21 cellular contexts compared by ENCODE assay signal in genomic region chr1:203176744-203177460, GRCh38. TPM values are rescaled to one million over a fixed set of nuclear protein-coding genes. Genes with fewer than 3 reads are reported as not detected.
DNase-seq lines count a peak whose midpoint lies in the region; FAIRE-seq and TF ChIP-seq lines count a peak whose summit lies in the region.
"Had no signal": no experiment of that assay in that cellular context is flagged by ENCODE, and none has a peak within 500 bp of the region (broad histone marks: within the 10 kb centered on the region; RNA-seq: fewer than 3 reads in every experiment).

No MANE protein-coding gene starts in this region.

- POLR2A ChIA-PET in H1 (lab: Charles Lee; ENCODE audit: partially characterized antibody): no interaction called here

- peak in 1 of 2 experiments; percentile 25; a peak in 1 of 4 replicates for TF ChIP-seq RAD21 in H1 (IDR thresholded peaks at IDR 0.05 in 1 of 2, conservative IDR thresholded peaks at IDR 0.05 in 1 of 2; ENCODE audit: low read depth in 2 of 2, low read length in 2 of 2)

- H2AFZ ChIP-seq in H1 (ENCODE audit: low read length): no peak overlapping the region

- no peaks in the 10 kb centered on the region for H3K79me1 ChIP-seq in H1 (ENCODE audit: low read depth, low read length)

- no peak overlapping the region for H3K4ac ChIP-seq in H1 (replicated peaks; ENCODE audit: insufficient read length, low read depth, low read length)

- H3K27me3 ChIP-seq in BLaER1 (no peaks in the 10 kb centered on the region), HUES48 (ENCODE audit: control insufficient read depth, insufficient read depth, low read length) (no peaks in the 10 kb centered on the region), H1 (replicated peaks in 1 of 4; ENCODE audit: control insufficient read depth in 3 of 4, extremely low read depth in 1 of 4, insufficient read depth in 3 of 4, low read length in 3 of 4) (no peaks in the 10 kb centered on the region), neutrophil (no peaks in the 10 kb centered on the region)

- no peak overlapping the region for H2BK20ac ChIP-seq in H1 (ENCODE audit: low read length)

- no peak overlapping the region for H3K14ac ChIP-seq in H1 (ENCODE audit: insufficient read length)

- H2BK12ac ChIP-seq in H1 (ENCODE audit: low read depth, low read length): no peak overlapping the region

- H3K4me2 ChIP-seq in BLaER1 (peak overlapping the region; percentile 91), H1 (ENCODE audit: insufficient read depth in 1 of 2, low read depth in 2 of 2, low read length in 2 of 2) (no peak overlapping the region)

- no peak for DNase-seq in H1 (ENCODE audit: low read depth in 1 of 2, low spot score in 2 of 2)
- DNase-seq in NCI-H2196 (lab: John Stamatoyannopoulos, UW; ENCODE audit: unreplicated experiment): no peak
- DNase-seq in caudate nucleus (lab: John Stamatoyannopoulos, UW): no peak
- no peak for DNase-seq in activated naive CD4-positive, alpha-beta T cell (lab: John Stamatoyannopoulos, UW)
- DNase-seq: activated B cell treated with CpG ODN at 0.5 μM for 24 hours; activated CD4-positive, alpha-beta memory T cell treated with anti-CD3 and anti-CD28 coated beads, Interleukin-2, amount 10 ng/mL, durations not matched to agents 7 days and 5 days; CD4-positive, alpha-beta T cell; effector memory CD4-positive, alpha-beta T cell; naive thymus-derived CD8-positive, alpha-beta T cell; NCI-H146; NCI-H774; stimulated activated naive CD4-positive, alpha-beta T cell treated with Interleukin-2 at 50 U/mL for 16 hours had no signal

- H2BK120ac ChIP-seq in H1 (replicated peaks; ENCODE audit: low read depth, low read length): no peak overlapping the region

- H3K9ac ChIP-seq in BLaER1: peak overlapping the region; percentile 85
- H3K9ac ChIP-seq in HUES48 (ENCODE audit: low read depth, low read length): no peak overlapping the region
- no peak overlapping the region for H3K9ac ChIP-seq in H1 (replicated peaks in 1 of 4; ENCODE audit: extremely low read depth in 1 of 4, low read depth in 3 of 4, low read length in 3 of 4)

- H3K36me3 ChIP-seq in BLaER1 (peaks cover 1% of the 10 kb centered on the region; the same call in 1 of the 2 replicates), HUES48 (ENCODE audit: control insufficient read depth, insufficient read depth, low read length) (no peaks in the 10 kb centered on the region), H1 (ENCODE audit: control insufficient read depth in 2 of 4, insufficient read depth in 4 of 4, low read length in 3 of 4) (no peaks in the 10 kb centered on the region), neutrophil (peaks cover 51% of the 10 kb centered on the region)
- H3K36me3 ChIP-seq: esophagus muscularis mucosa had no signal

- peaks cover 100% of the 10 kb centered on the region for H3K4me1 ChIP-seq in BLaER1
- peaks cover 4% of the 10 kb centered on the region; the same call in 1 of the 2 replicates for H3K4me1 ChIP-seq in HUES48 (ENCODE audit: control insufficient read depth, insufficient read depth, low read length)
- peaks cover 0 to 7% (median 3%) of the 10 kb centered on the region in 4 experiments; a peak in 4 of 7 replicates for H3K4me1 ChIP-seq in H1 (replicated peaks in 1 of 4; ENCODE audit: control insufficient read depth in 3 of 4, insufficient read depth in 4 of 4, low read length in 3 of 4)
- H3K4me1 ChIP-seq in neutrophil (ENCODE audit: control insufficient read depth in 1 of 2, insufficient read depth in 1 of 2, low read depth in 1 of 2, low read length in 1 of 2): peaks cover 29 to 33% of the 10 kb centered on the region in 2 experiments

- no peak for TF ChIP-seq POLR2A in H1 (IDR thresholded peaks at IDR 0.05; ENCODE audit: control extremely low read depth in 1 of 2, low read depth in 2 of 2, low read length in 2 of 2)

- WGBS in H1 (ENCODE audit: extremely low coverage in 1 of 2, insufficient coverage in 1 of 2, insufficient read length in 1 of 2, insufficient replicate concordance in 2 of 2, low coverage in 1 of 2, low lambda C conversion rate in 2 of 2, missing lambda C conversion rate in 1 of 2), 2 experiments: 85% methylated on average over 9 of the region's 9 CpGs; no CpG with 5 or more reads in 1 of the 2 experiments

- no peak for TF ChIP-seq EP300 in H1 (IDR thresholded peaks at IDR 0.05; ENCODE audit: borderline replicate concordance in 1 of 2, low read depth in 2 of 2, low read length in 2 of 2)

- no peak for FAIRE-seq in H1 (lab: Jason Lieb, UNC)
- FAIRE-seq: GM12891 had no signal

- H2BK15ac ChIP-seq in H1 (ENCODE audit: low read length): no peak overlapping the region

- H2BK5ac ChIP-seq in H1 (ENCODE audit: low read depth, low read length): no peak overlapping the region

- H3K27ac ChIP-seq in BLaER1 (peak overlapping the region; percentile 95), HUES48 (ENCODE audit: low read depth, low read length) (peak overlapping the region; percentile 95), H1 (ENCODE audit: low read depth, low read length) (no peak overlapping the region), neutrophil (peak overlapping the region; percentile 95), caudate nucleus (ENCODE audit: low read depth, low read length) (no peak overlapping the region)
- H3K27ac ChIP-seq: esophagus muscularis mucosa had no signal

- TF ChIP-seq CTCF in H1 (IDR thresholded peaks at IDR 0.05; ENCODE audit: control extremely low read depth in 1 of 3, insufficient read depth in 1 of 3, low read depth in 1 of 3, low read length in 3 of 3) (peak in 2 of 3 experiments; percentile 11 to 14; a peak in 1 of 4 replicates), neutrophil (IDR thresholded peaks at IDR 0.05) (no peak)

- no peak overlapping the region for H2AK5ac ChIP-seq in H1 (ENCODE audit: low read depth, low read length)

- H4K20me1 ChIP-seq in BLaER1 (peaks cover 1% of the 10 kb centered on the region; the same call in 1 of the 2 replicates), H1 (replicated peaks in 1 of 2; ENCODE audit: control insufficient read depth in 1 of 2, insufficient read depth in 2 of 2, low read length in 2 of 2) (no peaks in the 10 kb centered on the region)

- CTCF ChIA-PET in H1 (lab: Charles Lee; ENCODE audit: partially characterized antibody): interaction anchor here (0.6 to 12.8 kb wide), 20 partner anchors 7 to 142 kb away, joined by 3 to 140 read pairs (median 6); partner anchors contain the start of genes ADORA1 and CHI3L1

- H4K91ac ChIP-seq in H1 (replicated peaks; ENCODE audit: insufficient read length, low read length): no peak overlapping the region

- H4K8ac ChIP-seq in H1 (ENCODE audit: extremely low read depth, insufficient read depth, low read length): no peak overlapping the region

- H3K9me3 ChIP-seq in BLaER1 (no peaks in the 10 kb centered on the region), HUES48 (ENCODE audit: control insufficient read depth, insufficient read depth, low read length) (no peaks in the 10 kb centered on the region), H1 (ENCODE audit: insufficient read depth in 2 of 2, low read depth in 1 of 2, low read length in 1 of 2) (no peaks in the 10 kb centered on the region), neutrophil (no peaks in the 10 kb centered on the region)
- H3K9me3 ChIP-seq: esophagus muscularis mucosa had no signal

- no peaks in the 10 kb centered on the region for H3K79me2 ChIP-seq in H1 (ENCODE audit: control insufficient read depth in 1 of 2, insufficient read depth in 2 of 2, low read length in 2 of 2)

- no peak overlapping the region for H3K18ac ChIP-seq in H1 (ENCODE audit: extremely low read depth, low read length)

- H3K23ac ChIP-seq in H1 (ENCODE audit: insufficient read length): no peak overlapping the region

- no peak overlapping the region for H4K5ac ChIP-seq in H1 (ENCODE audit: insufficient read length, low read depth, low read length)

- H3K23me2 ChIP-seq in H1 (ENCODE audit: low read depth, low read length): no peaks in the 10 kb centered on the region

- H3K4me3 ChIP-seq in BLaER1 (peak overlapping the region; percentile 68), HUES48 (ENCODE audit: low read depth, low read length) (no peak overlapping the region), H1 (ENCODE audit: extremely low read depth in 1 of 4, insufficient read depth in 2 of 4, low read depth in 3 of 4, low read length in 4 of 4) (no peak overlapping the region), neutrophil (ENCODE audit: low read depth in 1 of 2, low read length in 1 of 2) (no peak overlapping the region)
- H3K4me3 ChIP-seq: esophagus muscularis mucosa had no signal

- no peak overlapping the region for H3K56ac ChIP-seq in H1 (replicated peaks; ENCODE audit: insufficient read length, low read depth, low read length)

RNA-seq across cellular contexts. Expression of gene MYBPH, which starts 1.3 kb away (rescaled TPM):
- not detected in 2 replicates for total RNA-seq in H1 (2021; fragmentation: NEBNext Ultra II Directional; extraction: Animal tissue kit (Norgen Biotek cat#: 25700))
- polyA plus RNA-seq in H1 (2011; rRNA removed): not detected in 2 replicates
- not detected for polyA plus RNA-seq in H1 (2011; cell fraction: cytosol; rRNA removed)
- not detected for polyA plus RNA-seq in H1 (2011; cell fraction: nucleus; rRNA removed)
- polyA plus RNA-seq in H1 (2012, experiment 1 of 2): not detected in 4 replicates
- not detected for polyA plus RNA-seq in H1 (2012, experiment 2 of 2)
- not detected for polyA plus RNA-seq in H1 (2013, experiment 1 of 2)
- not detected for polyA plus RNA-seq in H1 (2013, experiment 2 of 2)
- not detected in 2 replicates for polyA minus RNA-seq in H1 (2011; rRNA and poly(A)+ RNA removed)
- not detected for polyA minus RNA-seq in H1 (2011; cell fraction: cytosol; rRNA and poly(A)+ RNA removed)
- polyA minus RNA-seq in H1 (2011; cell fraction: nucleus; rRNA and poly(A)+ RNA removed): not detected
- total RNA-seq: activated B cell treated with CpG ODN at 0.5 μM for 24 hours; activated CD4-positive, alpha-beta memory T cell treated with anti-CD3 and anti-CD28 coated beads, Interleukin-2, amount 10 ng/mL, durations not matched to agents 7 days and 5 days; CD4-positive, alpha-beta T cell; cerebellum; esophagus muscularis mucosa; glomerular endothelial cell; M059J; naive thymus-derived CD8-positive, alpha-beta T cell; SK-MEL-5 had no signal
- polyA plus RNA-seq: naive thymus-derived CD8-positive, alpha-beta T cell had no signal

RNA-seq across cellular contexts. Expression of gene CHI3L1, which starts 9.6 kb away (rescaled TPM):
- not detected in 2 replicates for total RNA-seq in H1 (2021; fragmentation: NEBNext Ultra II Directional; extraction: Animal tissue kit (Norgen Biotek cat#: 25700))
- polyA plus RNA-seq in H1 (2011; rRNA removed): 0.57 and 1.0 TPM in 2 replicates
- 0.66 TPM for polyA plus RNA-seq in H1 (2011; cell fraction: cytosol; rRNA removed)
- 2.8 TPM for polyA plus RNA-seq in H1 (2011; cell fraction: nucleus; rRNA removed)
- polyA plus RNA-seq in H1 (2012, experiment 1 of 2): 0.30 to 1.2 TPM (median 0.59 TPM) in 4 replicates
- 0.12 TPM for polyA plus RNA-seq in H1 (2012, experiment 2 of 2)
- polyA plus RNA-seq in H1 (2013, experiment 1 of 2): 0.14 TPM
- polyA plus RNA-seq in H1 (2013, experiment 2 of 2): 0.13 TPM
- 0.37 TPM in 1 of 2 replicates, not detected in the other for polyA minus RNA-seq in H1 (2011; rRNA and poly(A)+ RNA removed)
- polyA minus RNA-seq in H1 (2011; cell fraction: cytosol; rRNA and poly(A)+ RNA removed): not detected
- not detected for polyA minus RNA-seq in H1 (2011; cell fraction: nucleus; rRNA and poly(A)+ RNA removed)
- total RNA-seq: activated CD4-positive, alpha-beta memory T cell treated with anti-CD3 and anti-CD28 coated beads, Interleukin-2, amount 10 ng/mL, durations not matched to agents 7 days and 5 days; CD4-positive, alpha-beta T cell; M059J; naive thymus-derived CD8-positive, alpha-beta T cell had no signal
- polyA plus RNA-seq: naive thymus-derived CD8-positive, alpha-beta T cell had no signal

RNA-seq across cellular contexts. Expression of gene ADORA1, which starts 49.4 kb away (rescaled TPM):
- total RNA-seq in H1 (2021; fragmentation: NEBNext Ultra II Directional; extraction: Animal tissue kit (Norgen Biotek cat#: 25700)): 3.3 and 3.5 TPM in 2 replicates
- 6.7 and 12.2 TPM in 2 replicates for polyA plus RNA-seq in H1 (2011; rRNA removed)
- polyA plus RNA-seq in H1 (2011; cell fraction: cytosol; rRNA removed): 3.4 TPM
- polyA plus RNA-seq in H1 (2011; cell fraction: nucleus; rRNA removed): 6.7 TPM
- 1.7 to 4.4 TPM (median 3.6 TPM) in 4 replicates for polyA plus RNA-seq in H1 (2012, experiment 1 of 2)
- polyA plus RNA-seq in H1 (2012, experiment 2 of 2): 4.7 TPM
- polyA plus RNA-seq in H1 (2013, experiment 1 of 2): 4.9 TPM
- polyA plus RNA-seq in H1 (2013, experiment 2 of 2): 6.0 TPM
- 4.0 and 6.8 TPM in 2 replicates for polyA minus RNA-seq in H1 (2011; rRNA and poly(A)+ RNA removed)
- polyA minus RNA-seq in H1 (2011; cell fraction: cytosol; rRNA and poly(A)+ RNA removed): 2.0 TPM
- polyA minus RNA-seq in H1 (2011; cell fraction: nucleus; rRNA and poly(A)+ RNA removed): 3.7 TPM
- total RNA-seq: activated B cell treated with CpG ODN at 0.5 μM for 24 hours; CD4-positive, alpha-beta T cell; glomerular endothelial cell; naive thymus-derived CD8-positive, alpha-beta T cell had no signal
- polyA plus RNA-seq: naive thymus-derived CD8-positive, alpha-beta T cell had no signal

RNA-seq across cellular contexts. Expression of gene CHIT1, which starts 52.6 kb away (rescaled TPM):
- total RNA-seq in H1 (2021; fragmentation: NEBNext Ultra II Directional; extraction: Animal tissue kit (Norgen Biotek cat#: 25700)): not detected in 2 replicates
- not detected in 2 replicates for polyA plus RNA-seq in H1 (2011; rRNA removed)
- 0.04 TPM for polyA plus RNA-seq in H1 (2011; cell fraction: cytosol; rRNA removed)
- polyA plus RNA-seq in H1 (2011; cell fraction: nucleus; rRNA removed): 0.13 TPM
- polyA plus RNA-seq in H1 (2012, experiment 1 of 2): 0.06 TPM in 1 of 4 replicates, not detected in the others
- polyA plus RNA-seq in H1 (2012, experiment 2 of 2): not detected
- polyA plus RNA-seq in H1 (2013, experiment 1 of 2): not detected
- not detected for polyA plus RNA-seq in H1 (2013, experiment 2 of 2)
- polyA minus RNA-seq in H1 (2011; rRNA and poly(A)+ RNA removed): 0.03 and 0.05 TPM in 2 replicates
- polyA minus RNA-seq in H1 (2011; cell fraction: cytosol; rRNA and poly(A)+ RNA removed): not detected
- polyA minus RNA-seq in H1 (2011; cell fraction: nucleus; rRNA and poly(A)+ RNA removed): 0.50 TPM
- total RNA-seq: glomerular endothelial cell, M059J, SK-MEL-5 had no signal

Comparison
In these comparisons a context has a peak if more than half of its experiments do, and no peak if none do; other contexts are left out.
1. H3K27ac ChIP-seq: peak in BLaER1 (single experiment), HUES48 (single experiment) and neutrophil (single experiment); none in H1 (single experiment) and caudate nucleus (single experiment).